ENCODE assay signal across 26 cellular contexts in genomic region chr1:62452951-62453350, GRCh38. TPM values are rescaled to one million over a fixed set of nuclear protein-coding genes. Genes with fewer than 3 reads are reported as not detected.
DNase-seq lines count a peak whose midpoint lies in the region; ATAC-seq and TF ChIP-seq lines count a peak whose summit lies in the region.
"Had no signal": no experiment of that assay in that cellular context is flagged by ENCODE, and none has a peak within 500 bp of the region (broad histone marks: within the 10 kb centered on the region; RNA-seq: fewer than 3 reads in every experiment).

No MANE protein-coding gene starts in this region.

- H3K36me3 ChIP-seq in SK-N-SH (replicated peaks in 1 of 2; ENCODE audit: control insufficient read depth in 1 of 2, insufficient read depth in 2 of 2, low read length in 1 of 2): peaks cover 74 to 81% of the 10 kb centered on the region in 2 experiments
- peaks cover 0 to 29% of the 10 kb centered on the region in 2 donors for H3K36me3 ChIP-seq in gastrocnemius medialis
- H3K36me3 ChIP-seq: uterus had no signal

- no peaks in the 10 kb centered on the region; the same call in 1 of the 2 replicates for H3K27me3 Mint-ChIP-seq in HFFc6 (ENCODE audit: insufficient read depth)
- H3K27me3 Mint-ChIP-seq: activated B cell treated with CpG ODN at 0.5 μM for 24 hours; activated naive CD8-positive, alpha-beta T cell treated with anti-CD3 and anti-CD28 coated beads for 36 hours; natural killer cell treated with Interleukin-12 subunit alpha and Interleukin-12 subunit beta and Interleukin-15 and Interleukin-18, amount 100 ng/mL, for 72 hours had no signal

- H3K9me3 ChIP-seq in SK-N-SH (no peaks in the 10 kb centered on the region), gastrocnemius medialis (no peaks in the 10 kb centered on the region)
- H3K9me3 ChIP-seq: lower lobe of right lung, mucosa of descending colon, thoracic aorta, uterus had no signal

- H3K79me2 ChIP-seq in SK-N-SH (ENCODE audit: insufficient read depth): peaks cover 11% of the 10 kb centered on the region; the same call in 1 of the 2 replicates

- H3K36me3 Mint-ChIP-seq in HFFc6 (ENCODE audit: low read depth): peaks cover 38% of the 10 kb centered on the region

- H3K4me2 ChIP-seq in SK-N-SH: no peak overlapping the region
- H3K4me2 ChIP-seq: GM23338, PC-9 had no signal

- TF ChIP-seq CTCF in HFFc6 (IDR thresholded peaks at IDR 0.05) (no peak), SK-N-SH (IDR thresholded peaks at IDR 0.05) (no peak), fibroblast of the aortic adventitia (IDR thresholded peaks at IDR 0.05; ENCODE audit: insufficient read depth, low read length) (no peak), GM10248 (IDR thresholded peaks at IDR 0.05; ENCODE audit: control extremely low read depth, extremely low read depth, low read depth, missing control alignments) (no peak), gastrocnemius medialis (IDR thresholded peaks at IDR 0.05 in 4 of 5, conservative IDR thresholded peaks at IDR 0.05 in 1 of 5) (no peak)

- in situ Hi-C loops in gastrocnemius medialis (cut with MboI; ENCODE audit: low sequenced_read_pairs in 4 of 4): no loop called here

- H3K27me3 ChIP-seq in SK-N-SH (ENCODE audit: insufficient read depth): no peaks in the 10 kb centered on the region
- H3K27me3 ChIP-seq in gastrocnemius medialis: no peaks in the 10 kb centered on the region
- H3K27me3 ChIP-seq: dorsolateral prefrontal cortex, uterus had no signal

- 0 out of 2 replicates have a peak overlapping the region, but pooled peaks have one; percentile 5 for H3K4me3 Mint-ChIP-seq in HFFc6
- H3K4me3 Mint-ChIP-seq: activated B cell treated with CpG ODN at 0.5 μM for 24 hours; activated naive CD8-positive, alpha-beta T cell treated with anti-CD3 and anti-CD28 coated beads for 36 hours; activated T-cell treated with anti-CD3 and anti-CD28 coated beads, Interleukin-2, amount 50 U/mL, for 72 hours; CD14-positive monocyte; GM23338; natural killer cell treated with Interleukin-12 subunit alpha and Interleukin-12 subunit beta and Interleukin-15 and Interleukin-18, amount 100 ng/mL, for 72 hours had no signal

- TF ChIP-seq EP300 in SK-N-SH (IDR thresholded peaks at IDR 0.05; ENCODE audit: borderline replicate concordance in 1 of 2, low read depth in 1 of 2, low read length in 1 of 2): no peak

- no peak overlapping the region for H3K9ac ChIP-seq in SK-N-SH

- H3K4me1 ChIP-seq in SK-N-SH (ENCODE audit: control insufficient read depth in 1 of 2, insufficient read depth in 2 of 2, low read depth in 1 of 2, low read length in 1 of 2) (no peaks in the 10 kb centered on the region), gastrocnemius medialis (no peaks in the 10 kb centered on the region)
- H3K4me1 ChIP-seq: lower lobe of right lung, uterus had no signal

- POLR2A ChIA-PET in SK-N-SH (lab: Yijun Ruan, JAX): no interaction called here
- POLR2A ChIA-PET in GM10248 (lab: Yijun Ruan, JAX): no interaction called here

- WGBS in SK-N-SH (ENCODE audit: low lambda C conversion rate): 92% methylated on average over 1 of the region's 1 CpG

- H3K27ac ChIP-seq in SK-N-SH (ENCODE audit: low read depth in 2 of 2, low read length in 1 of 2): peak overlapping the region in 1 of 2 experiments; percentile 44; a peak in 2 of 4 replicates
- H3K27ac ChIP-seq in gastrocnemius medialis: no peak overlapping the region
- H3K27ac ChIP-seq: dorsolateral prefrontal cortex, lower lobe of right lung, PC-9, thoracic aorta, uterus had no signal

- intact Hi-C loops in gastrocnemius medialis (cut with DNase I; ENCODE audit: low total_unique reads): no loop called here

- H4K20me1 ChIP-seq in SK-N-SH (ENCODE audit: insufficient read depth): no peaks in the 10 kb centered on the region

- TF ChIP-seq POLR2A in gastrocnemius medialis (IDR thresholded peaks at IDR 0.05): no peak

- CTCF ChIA-PET in SK-N-SH (lab: Yijun Ruan, JAX): no interaction called here
- CTCF ChIA-PET in GM10248 (lab: Yijun Ruan, JAX): no interaction called here

- H3K4me1 Mint-ChIP-seq in HFFc6 (ENCODE audit: low read depth): peaks cover 16% of the 10 kb centered on the region
- H3K4me1 Mint-ChIP-seq: CD14-positive monocyte, GM23338 had no signal

- H3F3A ChIP-seq in SK-N-SH (replicated peaks; ENCODE audit: insufficient read depth): peaks cover 44% of the 10 kb centered on the region

- ATAC-seq in GM18861 (IDR thresholded peaks at IDR 0.05; ENCODE audit: unreplicated experiment) (no peak), gastrocnemius medialis (no peak)
- ATAC-seq: GM23338; lower lobe of right lung; mucosa of descending colon; natural killer cell treated with Interleukin-12 subunit alpha and Interleukin-12 subunit beta and Interleukin-15 and Interleukin-18, amount 100 ng/mL, for 72 hours; stimulated activated naive CD8-positive, alpha-beta T cell treated with anti-CD3 and anti-CD28 coated beads, Interleukin-15, Interleukin-2, amounts not matched to agents 100 U/mL and 50 U/mL, for 24 hours had no signal

- H2AFZ ChIP-seq in SK-N-SH (ENCODE audit: low read depth): no peak overlapping the region
- H2AFZ ChIP-seq: GM23338, PC-9 had no signal

- H3K4me3 ChIP-seq in SK-N-SH (ENCODE audit: low read depth in 2 of 2, low read length in 1 of 2) (no peak overlapping the region), fibroblast of the aortic adventitia (ENCODE audit: low read depth, low read length) (no peak overlapping the region), gastrocnemius medialis (no peak overlapping the region)
- H3K4me3 ChIP-seq: dorsolateral prefrontal cortex, GM23338, lower lobe of right lung, mucosa of descending colon, PC-9, thoracic aorta, uterus had no signal

- peak; percentile 48 for DNase-seq in EH (ENCODE audit: low read depth)
- DNase-seq in HFFc6: peak; percentile 60
- DNase-seq in SK-N-SH: no peak
- DNase-seq in fibroblast of the aortic adventitia (ENCODE audit: low read depth): peak; percentile 30
- no peak for DNase-seq in GM10248 (ENCODE audit: extremely low spot score)
- DNase-seq in gastrocnemius medialis: no peak
- no peak for DNase-seq in NCI-H526 treated with DMSO at 0.1 percent for 48 hours (lab: John Stamatoyannopoulos, UW)
- DNase-seq: activated B cell treated with CpG ODN at 0.5 μM for 24 hours; activated CD4-positive, alpha-beta T cell treated with anti-CD3 and anti-CD28 coated beads, Interleukin-2, amount 50 U/mL, for 4 hours; activated naive CD8-positive, alpha-beta T cell treated with anti-CD3 and anti-CD28 coated beads for 36 hours; activated T-cell treated with anti-CD3 and anti-CD28 coated beads, Interleukin-2, amount 50 U/mL, for 72 hours; dorsolateral prefrontal cortex; KBM-7; lower lobe of right lung; mucosa of descending colon; NCI-H1436; NCI-H510A; PC-9; SIG-M5; stimulated activated naive CD8-positive, alpha-beta T cell treated with anti-CD3 and anti-CD28 coated beads, Interleukin-15, Interleukin-2, amounts not matched to agents 100 U/mL and 50 U/mL, for 24 hours; uterus had no signal

- no peak for TF ChIP-seq RAD21 in SK-N-SH (IDR thresholded peaks at IDR 0.05; ENCODE audit: low read length)

- no peaks in the 10 kb centered on the region for H3K9me2 ChIP-seq in SK-N-SH

- peak overlapping the region; percentile 47 for H3K27ac Mint-ChIP-seq in HFFc6
- H3K27ac Mint-ChIP-seq: activated B cell treated with CpG ODN at 0.5 μM for 24 hours; activated naive CD8-positive, alpha-beta T cell treated with anti-CD3 and anti-CD28 coated beads for 36 hours; activated T-cell treated with anti-CD3 and anti-CD28 coated beads, Interleukin-2, amount 50 U/mL, for 72 hours; GM23338; natural killer cell treated with Interleukin-12 subunit alpha and Interleukin-12 subunit beta and Interleukin-15 and Interleukin-18, amount 100 ng/mL, for 72 hours had no signal

- no peaks in the 10 kb centered on the region for H3K9me3 Mint-ChIP-seq in HFFc6
- H3K9me3 Mint-ChIP-seq: activated B cell treated with CpG ODN at 0.5 μM for 24 hours; activated naive CD8-positive, alpha-beta T cell treated with anti-CD3 and anti-CD28 coated beads for 36 hours; activated T-cell treated with anti-CD3 and anti-CD28 coated beads, Interleukin-2, amount 50 U/mL, for 72 hours; GM23338; natural killer cell treated with Interleukin-12 subunit alpha and Interleukin-12 subunit beta and Interleukin-15 and Interleukin-18, amount 100 ng/mL, for 72 hours had no signal

TF ChIP-seq in SK-N-SH, 30 proteins besides CTCF, POLR2A, EP300 and RAD21 (continues in another document):
- TF ChIP-seq FOXM1 (IDR thresholded peaks at IDR 0.05; ENCODE audit: low read depth): no peak
- no peak; the same call in 1 of the 2 replicates for TF ChIP-seq TEAD4 (IDR thresholded peaks at IDR 0.05; ENCODE audit: borderline replicate concordance, insufficient read depth)
- no peak for TF ChIP-seq MAX (IDR thresholded peaks at IDR 0.05; ENCODE audit: low read depth)
- no peak for TF ChIP-seq GATA2 (CRISPR knock-in tag; IDR thresholded peaks at IDR 0.05)
- no peak; the same call in 1 of the 2 replicates for TF ChIP-seq POLR2AphosphoS5 (IDR thresholded peaks at IDR 0.05; ENCODE audit: low read depth, low read length)

RNA-seq across cellular contexts. Expression of gene USP1, which starts 16.1 kb away (rescaled TPM):
- 10 to 100 TPM; 15.0 to 30.9 (median 28.3) TPM for total RNA-seq in HFFc6 (2021; fragmentation: NEBNext Ultra II Directional; extraction: Animal tissue kit (Norgen Biotek cat#: 25700))
- 3.9 and 4.3 TPM in 2 replicates for polyA plus RNA-seq in SK-N-SH (2012; rRNA removed)
- 6.5 and 8.3 TPM in 2 replicates for polyA plus RNA-seq in SK-N-SH (2012; cell fraction: cytosol; rRNA removed)
- polyA plus RNA-seq in SK-N-SH (2012; cell fraction: nucleus; rRNA removed): 3.0 and 3.3 TPM in 2 replicates
- total RNA-seq in fibroblast of the aortic adventitia (ENCODE audit: low replicate concordance) (32.4 and 64.8 TPM in 2 replicates), gastrocnemius medialis (10 to 100 TPM; 11.8 to 23.4 (median 17.3) TPM)

Comparison
In these comparisons a context has a peak if more than half of its experiments do, and no peak if none do; other contexts are left out.
1. DNase-seq: peak in EH (single experiment), HFFc6 (single experiment) and fibroblast of the aortic adventitia (single experiment); none in SK-N-SH (single experiment), GM10248 (single experiment), gastrocnemius medialis (0 of 2) and NCI-H526 treated with DMSO at 0.1 percent for 48 hours (single experiment).